18 cellular contexts compared by ENCODE assay signal in the genomic region with DNA sequence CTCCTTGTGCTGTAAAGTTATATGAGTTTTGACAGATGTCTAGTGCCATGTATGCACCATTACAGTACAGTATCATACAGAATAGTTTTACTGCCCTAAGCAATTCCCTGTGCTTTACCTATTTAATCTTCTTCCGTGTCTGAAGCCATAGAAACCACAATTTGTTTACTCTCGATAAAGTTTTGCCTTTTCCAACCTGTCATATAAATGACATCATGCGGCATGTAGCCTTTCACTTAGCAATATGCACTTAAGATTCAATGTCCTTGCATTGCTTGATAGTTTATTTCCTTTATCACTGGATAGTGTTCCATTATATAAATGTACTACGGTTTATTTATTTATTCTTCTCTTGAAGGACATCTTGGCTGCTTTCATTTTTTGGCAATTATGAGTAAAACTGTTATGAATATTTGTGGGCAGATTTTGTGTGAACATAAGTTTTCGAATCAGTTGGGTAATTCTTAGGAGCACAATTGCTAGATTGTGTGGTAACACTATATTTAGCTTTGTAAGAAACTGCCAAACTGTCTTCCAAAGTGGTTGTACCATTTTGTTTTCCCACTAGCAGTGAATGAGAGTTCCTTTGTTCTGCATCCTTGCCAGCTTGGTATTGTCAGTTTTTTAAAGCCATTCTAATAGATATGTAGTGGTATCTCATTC.
DNase-seq lines count a peak whose midpoint lies in the region; ATAC-seq, FAIRE-seq and TF ChIP-seq lines count a peak whose summit lies in the region.
"Had no signal": no experiment of that assay in that cellular context is flagged by ENCODE, and none has a peak within 500 bp of the region (broad histone marks: within the 10 kb centered on the region; RNA-seq: fewer than 3 reads in every experiment).

No MANE protein-coding gene starts in this region.

- no peaks in the 10 kb centered on the region for H3K4me1 Mint-ChIP-seq in type B pancreatic cell (ENCODE audit: unreplicated experiment)
- peaks cover 10% of the 10 kb centered on the region for H3K4me1 Mint-ChIP-seq in activated naive CD8-positive, alpha-beta T cell treated with anti-CD3 and anti-CD28 coated beads for 36 hours
- H3K4me1 Mint-ChIP-seq: IgD-negative memory B cell had no signal

- no peaks in the 10 kb centered on the region for H3K36me3 ChIP-seq in HepG2 (replicated peaks in 1 of 2; ENCODE audit: control insufficient read depth in 1 of 2, insufficient read depth in 2 of 2, low read length in 2 of 2)
- no peaks in the 10 kb centered on the region for H3K36me3 ChIP-seq in right lobe of liver
- H3K36me3 ChIP-seq: BLaER1 treated with 17β-estradiol and CSF1 and Interleukin-3, amounts not matched to agents 10 nM and 100 nM; SJSA1 had no signal

- no peak overlapping the region for H3K4me2 ChIP-seq in HepG2 (ENCODE audit: low read depth, low read length)
- H3K4me2 ChIP-seq: BLaER1 treated with 17β-estradiol and CSF1 and Interleukin-3, amounts not matched to agents 10 nM and 100 nM; PC-9 had no signal

- DNase-seq in HepG2 (ENCODE audit: low spot score) (no peak), right lobe of liver (no peak), choroid plexus epithelial cell (ENCODE audit: low read depth) (peak; percentile 44), foreskin melanocyte (peak; percentile 80), type B pancreatic cell (ENCODE audit: extremely low spot score, unreplicated experiment) (no peak), substantia nigra (lab: John Stamatoyannopoulos, UW) (no peak)
- no peak for DNase-seq in activated CD4-positive, CD25-positive, alpha-beta regulatory T cell treated with anti-CD3 and anti-CD28 coated beads, Interleukin-2, amount 50 U/mL, for 72 hours
- DNase-seq in activated naive CD8-positive, alpha-beta T cell treated with anti-CD3 and anti-CD28 coated beads for 36 hours = no peak
- DNase-seq: GF-D8, Kasumi-1, NCI-H1417, NCI-H1930, NCI-H510A, PC-9 had no signal

- no peaks in the 10 kb centered on the region for H3K79me2 ChIP-seq in HepG2 (ENCODE audit: insufficient read depth, low read length)

- 23% methylated on average over 5 of the region's 5 CpGs for WGBS in HepG2 (ENCODE audit: low lambda C conversion rate)
- WGBS in right lobe of liver (ENCODE audit: insufficient coverage, low coverage, low lambda C conversion rate, missing lambda C conversion rate) = 83% methylated on average over 5 of the region's 5 CpGs

- CTCF ChIA-PET in HepG2 (lab: Yijun Ruan, JAX; ENCODE audit: low intra/inter-chr PET ratio, low total read pairs) = no interaction called here

- H3K9ac ChIP-seq in HepG2 (ENCODE audit: insufficient read depth, low read depth, low read length) = no peak overlapping the region
- H3K9ac ChIP-seq: BLaER1 treated with 17β-estradiol and CSF1 and Interleukin-3, amounts not matched to agents 10 nM and 100 nM had no signal

- ATAC-seq in HepG2 (no peak), right lobe of liver (no peak)

- H3K9me3 Mint-ChIP-seq in type B pancreatic cell = no peaks in the 10 kb centered on the region
- H3K9me3 Mint-ChIP-seq in activated naive CD8-positive, alpha-beta T cell treated with anti-CD3 and anti-CD28 coated beads for 36 hours = peaks cover 18% of the 10 kb centered on the region

- TF ChIP-seq RAD21 in HepG2 (CRISPR knock-in tag; IDR thresholded peaks at IDR 0.05) = no peak

- no peak overlapping the region for H2AFZ ChIP-seq in HepG2 (ENCODE audit: low read length)
- H2AFZ ChIP-seq: PC-9 had no signal

- no peaks in the 10 kb centered on the region for H4K20me1 ChIP-seq in HepG2 (ENCODE audit: insufficient read depth, low read length)
- H4K20me1 ChIP-seq: BLaER1 treated with 17β-estradiol and CSF1 and Interleukin-3, amounts not matched to agents 10 nM and 100 nM had no signal

- POLR2A ChIA-PET in HepG2 (lab: Yijun Ruan, JAX) = no interaction called here

- BruUV-seq in HepG2 (replicated peaks; lab: Mats Ljungman, UMichigan) = no TSS peak

- TF ChIP-seq POLR2A in HepG2 (IDR thresholded peaks at IDR 0.05; ENCODE audit: insufficient read depth in 1 of 2, low read depth in 2 of 2, low read length in 2 of 2) = no peak
- no peak for TF ChIP-seq POLR2A in right lobe of liver (IDR thresholded peaks at IDR 0.05)

- H3K4me1 ChIP-seq in HepG2 (ENCODE audit: insufficient read depth, low read length) = no peaks in the 10 kb centered on the region
- H3K4me1 ChIP-seq in right lobe of liver = peaks cover 0 to 5% (median under 1%) of the 10 kb centered on the region in 4 donors
- H3K4me1 ChIP-seq: BLaER1 treated with 17β-estradiol and CSF1 and Interleukin-3, amounts not matched to agents 10 nM and 100 nM had no signal

- TF ChIP-seq EP300 in HepG2 (IDR thresholded peaks at IDR 0.05; ENCODE audit: low read depth in 2 of 2, low read length in 2 of 2) (no peak), HepG2 (CRISPR knock-in tag; IDR thresholded peaks at IDR 0.05; ENCODE audit: borderline replicate concordance) (no peak)

- peak overlapping the region; percentile 39 for H3K27ac Mint-ChIP-seq in type B pancreatic cell
- H3K27ac Mint-ChIP-seq in activated naive CD8-positive, alpha-beta T cell treated with anti-CD3 and anti-CD28 coated beads for 36 hours = no peak overlapping the region
- H3K27ac Mint-ChIP-seq: IgD-negative memory B cell had no signal

- in situ Hi-C loops in HepG2 (cut with HindIII; ENCODE audit: extremely low pct_ligation_motif_present, low pct_unique_long_range_greater_than_20kb) = no loop called here

- H3K27ac ChIP-seq in HepG2 (ENCODE audit: extremely low read length, insufficient read depth, low read length) (no peak overlapping the region), right lobe of liver (no peak overlapping the region), substantia nigra (ENCODE audit: low read depth, low read length, poor library complexity, severe bottlenecking) (no peak overlapping the region)
- H3K27ac ChIP-seq: BLaER1 treated with 17β-estradiol and CSF1 and Interleukin-3, amounts not matched to agents 10 nM and 100 nM; PC-9; SJSA1 had no signal

- H3K4me3 ChIP-seq in HepG2 (replicated peaks in 1 of 3; ENCODE audit: insufficient read depth in 1 of 3, low read depth in 2 of 3, low read length in 3 of 3) = no peak overlapping the region
- H3K4me3 ChIP-seq in right lobe of liver = no peak overlapping the region
- H3K4me3 ChIP-seq in choroid plexus epithelial cell (ENCODE audit: low read depth, low read length) = no peak overlapping the region
- H3K4me3 ChIP-seq: BLaER1 treated with 17β-estradiol and CSF1 and Interleukin-3, amounts not matched to agents 10 nM and 100 nM; PC-9; SJSA1 had no signal

- no peaks in the 10 kb centered on the region; a peak in 1 of 5 replicates for H3K27me3 ChIP-seq in HepG2 (ENCODE audit: control insufficient read depth in 1 of 2, insufficient read depth in 2 of 2, low read length in 2 of 2)
- H3K27me3 ChIP-seq in right lobe of liver = no peaks in the 10 kb centered on the region
- H3K27me3 ChIP-seq: BLaER1 treated with 17β-estradiol and CSF1 and Interleukin-3, amounts not matched to agents 10 nM and 100 nM; SJSA1 had no signal

- intact Hi-C loops in HepG2 (cut with micrococcal nuclease; ENCODE audit: unreplicated experiment) (no loop called here), right lobe of liver (cut with DNase I) (no loop called here)

- no peak overlapping the region for H3K4me3 Mint-ChIP-seq in type B pancreatic cell
- H3K4me3 Mint-ChIP-seq in activated naive CD8-positive, alpha-beta T cell treated with anti-CD3 and anti-CD28 coated beads for 36 hours = no peak overlapping the region
- H3K4me3 Mint-ChIP-seq: IgD-negative memory B cell had no signal

- H3K27me3 Mint-ChIP-seq in type B pancreatic cell = no peaks in the 10 kb centered on the region
- no peaks in the 10 kb centered on the region for H3K27me3 Mint-ChIP-seq in activated naive CD8-positive, alpha-beta T cell treated with anti-CD3 and anti-CD28 coated beads for 36 hours

- H3K36me3 Mint-ChIP-seq in type B pancreatic cell = no peaks in the 10 kb centered on the region
- peaks cover 6% of the 10 kb centered on the region for H3K36me3 Mint-ChIP-seq in activated naive CD8-positive, alpha-beta T cell treated with anti-CD3 and anti-CD28 coated beads for 36 hours
- H3K36me3 Mint-ChIP-seq: IgD-negative memory B cell had no signal

- no peaks in the 10 kb centered on the region for H3K9me3 ChIP-seq in HepG2 (ENCODE audit: low read length)
- peaks cover 0 to 9% (median 0%) of the 10 kb centered on the region in 4 donors for H3K9me3 ChIP-seq in right lobe of liver
- H3K9me3 ChIP-seq: SJSA1 had no signal

- TF ChIP-seq CTCF in HepG2 (CRISPR knock-in tag; IDR thresholded peaks at IDR 0.05) (no peak), right lobe of liver (IDR thresholded peaks at IDR 0.05) (no peak), choroid plexus epithelial cell (conservative IDR thresholded peaks at IDR 0.05; ENCODE audit: low read depth, low read length) (no peak), type B pancreatic cell (conservative IDR thresholded peaks at IDR 0.05) (no peak)

- FAIRE-seq in HepG2 (lab: Jason Lieb, UNC) = no peak
- FAIRE-seq: GM19239 had no signal

TF ChIP-seq in HepG2, 621 proteins besides CTCF, POLR2A, EP300 and RAD21:
- TF ChIP-seq MBNL3 (CRISPR knock-in tag; conservative IDR thresholded peaks at IDR 0.05) = no peak
- TF ChIP-seq ATF7 (IDR thresholded peaks at IDR 0.05) = peak; percentile 69
- TF ChIP-seq ATF7 (CRISPR knock-in tag; IDR thresholded peaks at IDR 0.05) = no peak
- no peak for TF ChIP-seq ZNF747 (CRISPR knock-in tag; IDR thresholded peaks at IDR 0.05; ENCODE audit: borderline replicate concordance)

Comparison
In these comparisons a context has a peak if more than half of its experiments do, and no peak if none do; other contexts are left out.
1. DNase-seq: peak in choroid plexus epithelial cell (single experiment) and foreskin melanocyte (single experiment); none in HepG2 (single experiment), right lobe of liver (0 of 3), type B pancreatic cell (single experiment), substantia nigra (0 of 49), activated CD4-positive, CD25-positive, alpha-beta regulatory T cell treated with anti-CD3 and anti-CD28 coated beads, Interleukin-2, amount 50 U/mL, for 72 hours (single experiment) and activated naive CD8-positive, alpha-beta T cell treated with anti-CD3 and anti-CD28 coated beads for 36 hours (single experiment).